8 cellular contexts compared by ENCODE assay signal in genomic region chr10:97792058-97792721, GRCh38. TPM values are rescaled to one million over a fixed set of nuclear protein-coding genes. Genes with fewer than 3 reads are reported as not detected.
DNase-seq lines count a peak whose midpoint lies in the region; ATAC-seq, FAIRE-seq and TF ChIP-seq lines count a peak whose summit lies in the region.

No MANE protein-coding gene starts in this region.

- peaks cover 31% of the 10 kb centered on the region for H3K27me3 Mint-ChIP-seq in osteocyte (ENCODE audit: unreplicated experiment)

- H3K9me3 Mint-ChIP-seq in osteocyte (ENCODE audit: unreplicated experiment), result no peaks in the 10 kb centered on the region

- no peak for TF ChIP-seq POLR2A in GM12891 (IDR thresholded peaks at IDR 0.05; ENCODE audit: low read depth, low read length)

- H3K27ac Mint-ChIP-seq in osteocyte (ENCODE audit: unreplicated experiment), result no peak overlapping the region

- no peak overlapping the region for H3K4me3 Mint-ChIP-seq in osteocyte (ENCODE audit: unreplicated experiment)

- peaks cover 2% of the 10 kb centered on the region for H3K4me1 Mint-ChIP-seq in osteocyte (ENCODE audit: unreplicated experiment)

- H3K9me3 ChIP-seq in RWPE2 (ENCODE audit: severe bottlenecking), result no peaks in the 10 kb centered on the region
- no peaks in the 10 kb centered on the region for H3K9me3 ChIP-seq in tibial artery

- peak; percentile 84 for FAIRE-seq in GM12891 (lab: Jason Lieb, UNC)

- H3K36me3 Mint-ChIP-seq in osteocyte (ENCODE audit: unreplicated experiment), result no peaks in the 10 kb centered on the region

- DNase-seq in GM12891 (ENCODE audit: insufficient read length, low spot score), result peak; percentile 70
- peak; percentile 54 for DNase-seq in KBM-7
- no peak for DNase-seq in RWPE2 (ENCODE audit: low spot score)
- DNase-seq in activated gamma-delta T cell (lab: John Stamatoyannopoulos, UW), result peak; percentile 15
- peak; percentile 26 to 78 for DNase-seq in foreskin fibroblast
- peak; percentile 88 for DNase-seq in osteocyte (ENCODE audit: extremely low spot score, unreplicated experiment)
- DNase-seq in tibial artery, result peak; percentile 58 to 75

- H3K27me3 ChIP-seq in RWPE2 (ENCODE audit: insufficient read depth, poor library complexity, severe bottlenecking), result no peaks in the 10 kb centered on the region
- peaks cover 0 to 45% of the 10 kb centered on the region in 2 donors for H3K27me3 ChIP-seq in tibial artery

- in situ Hi-C loops in KBM-7 (cut with MboI; ENCODE audit: low pct_unique_long_range_greater_than_20kb, low sequenced_read_pairs), result no loop called here

- TF ChIP-seq CTCF in RWPE2 (IDR thresholded peaks at IDR 0.05; ENCODE audit: poor library complexity, severe bottlenecking) (peak; percentile 95), foreskin fibroblast (IDR thresholded peaks at IDR 0.05; ENCODE audit: low read depth, low read length) (peak; percentile 96), osteocyte (IDR thresholded peaks at IDR 0.05) (peak; percentile 96), tibial artery (IDR thresholded peaks at IDR 0.05) (peak; percentile 88 to 90)

- H3K27ac ChIP-seq in RWPE2 (ENCODE audit: poor library complexity, severe bottlenecking) (no peak overlapping the region), tibial artery (no peak overlapping the region)

- intact Hi-C loops in tibial artery (cut with DNase I; ENCODE audit: low total_unique reads), result loop anchor here (2.0 to 10.0 kb wide), 2 partner anchors 77 to 253 kb away; no protein-coding TSS in a partner anchor

- no peak overlapping the region for H3K4me3 ChIP-seq in RWPE2 (ENCODE audit: severe bottlenecking)
- no peak overlapping the region for H3K4me3 ChIP-seq in foreskin fibroblast (ENCODE audit: low read depth in 1 of 2, low read length in 2 of 2)
- H3K4me3 ChIP-seq in tibial artery, result no peak overlapping the region

- no peaks in the 10 kb centered on the region for H3K4me1 ChIP-seq in RWPE2 (ENCODE audit: insufficient read depth, poor library complexity, severe bottlenecking)
- H3K4me1 ChIP-seq in tibial artery, result peaks cover 0 to 10% (median 7%) of the 10 kb centered on the region in 4 donors

- ATAC-seq in RWPE2 (ENCODE audit: low read depth), result peak; percentile 81
- no peak for ATAC-seq in HG03135 (IDR thresholded peaks at IDR 0.05; ENCODE audit: unreplicated experiment)

- no peaks in the 10 kb centered on the region for H3K36me3 ChIP-seq in RWPE2 (ENCODE audit: low read depth)
- H3K36me3 ChIP-seq in tibial artery, result no peaks in the 10 kb centered on the region

TF ChIP-seq in GM12891, 5 proteins besides CTCF, POLR2A, EP300 and RAD21:
- no peak for TF ChIP-seq TAF1 (IDR thresholded peaks at IDR 0.05; ENCODE audit: low read depth, low read length)
- no peak for TF ChIP-seq PAX5 (IDR thresholded peaks at IDR 0.05; ENCODE audit: insufficient read depth, low read length, severe bottlenecking)
- no peak for TF ChIP-seq SPI1 (IDR thresholded peaks at IDR 0.05; ENCODE audit: low read depth, low read length)
- TF ChIP-seq POU2F2 (IDR thresholded peaks at IDR 0.05; ENCODE audit: low read depth, low read length), result no peak
- no peak for TF ChIP-seq POLR2AphosphoS5 (IDR thresholded peaks at IDR 0.05; ENCODE audit: low read depth, low read length)

RNA-seq across cellular contexts. Expression of gene SFRP5, which starts 20.4 kb away (rescaled TPM):
- polyA plus RNA-seq in GM12891 (2012; ENCODE audit: low read depth, missing spikeins), result not detected
- total RNA-seq in osteocyte, result not detected in 2 replicates

RNA-seq across cellular contexts. Expression of gene ZFYVE27, which starts 55.3 kb away (rescaled TPM):
- 14.6 TPM for polyA plus RNA-seq in GM12891 (2012; ENCODE audit: low read depth, missing spikeins)
- 22.5 and 27.0 TPM in 2 replicates for total RNA-seq in osteocyte

RNA-seq across cellular contexts. Expression of gene GOLGA7B, which starts 57.5 kb away (rescaled TPM):
- polyA plus RNA-seq in GM12891 (2012; ENCODE audit: low read depth, missing spikeins), result 0.01 TPM
- 0.05 TPM in 1 of 2 replicates, not detected in the other for total RNA-seq in osteocyte
